ENCODE assay signal across 17 cellular contexts in the genomic region with DNA sequence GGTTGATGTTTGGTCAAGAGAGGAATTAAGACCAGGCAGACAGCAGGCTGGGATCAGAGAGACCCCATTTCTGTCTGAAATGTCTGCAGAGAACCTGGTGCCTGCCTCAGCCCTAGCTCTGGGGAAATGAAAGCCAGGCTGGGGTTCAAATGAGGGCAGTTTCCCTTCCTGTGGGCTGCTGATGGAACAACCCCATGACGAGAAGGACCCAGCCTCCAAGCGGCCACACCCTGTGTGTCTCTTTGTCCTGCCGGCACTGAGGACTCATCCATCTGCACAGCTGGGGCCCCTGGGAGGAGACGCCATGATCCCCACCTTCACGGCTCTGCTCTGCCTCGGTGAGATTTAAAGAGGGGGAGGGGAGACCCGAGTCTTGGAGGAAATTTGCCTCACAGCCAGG. TPM values are rescaled to one million over a fixed set of nuclear protein-coding genes. Genes with fewer than 3 reads are reported as not detected.
DNase-seq lines count a peak whose midpoint lies in the region; ATAC-seq, FAIRE-seq and TF ChIP-seq lines count a peak whose summit lies in the region.
"Had no signal": no experiment of that assay in that cellular context is flagged by ENCODE, and none has a peak within 500 bp of the region (broad histone marks: within the 10 kb centered on the region; RNA-seq: fewer than 3 reads in every experiment).

TSS of gene LILRB4 (plus strand) at position 256 of the 400 bp plus-strand sequence. CDS start at position 305, 49 bp downstream.

- no peaks in the 10 kb centered on the region for H3K36me3 ChIP-seq in right lobe of liver
- H3K36me3 ChIP-seq in HepG2 (replicated peaks in 1 of 2; ENCODE audit: control insufficient read depth in 1 of 2, insufficient read depth in 2 of 2, low read length in 2 of 2) = no peaks in the 10 kb centered on the region
- peaks cover 25% of the 10 kb centered on the region for H3K36me3 ChIP-seq in OCI-LY3 (replicated peaks; ENCODE audit: low read depth, low read length)
- no peaks in the 10 kb centered on the region for H3K36me3 ChIP-seq in lower lobe of right lung
- no peaks in the 10 kb centered on the region for H3K36me3 ChIP-seq in aorta (ENCODE audit: control insufficient read depth in 1 of 2, insufficient read depth in 2 of 2, low read length in 1 of 2)
- H3K36me3 ChIP-seq: vagina had no signal

- no peak for FAIRE-seq in HepG2 (lab: Jason Lieb, UNC)
- FAIRE-seq: D721Med, kidney had no signal

- TF ChIP-seq EP300 in HepG2 (IDR thresholded peaks at IDR 0.05; ENCODE audit: low read depth in 2 of 2, low read length in 2 of 2) (no peak), HepG2 (CRISPR knock-in tag; IDR thresholded peaks at IDR 0.05; ENCODE audit: borderline replicate concordance) (no peak)

- H3K4me1 ChIP-seq in right lobe of liver (no peaks in the 10 kb centered on the region), HepG2 (ENCODE audit: insufficient read depth, low read length) (no peaks in the 10 kb centered on the region), OCI-LY3 (ENCODE audit: low read length) (peaks cover 33% of the 10 kb centered on the region), lower lobe of right lung (no peaks in the 10 kb centered on the region), aorta (ENCODE audit: control insufficient read depth in 1 of 2, insufficient read depth in 2 of 2, low read length in 2 of 2) (no peaks in the 10 kb centered on the region)
- H3K4me1 ChIP-seq: vagina had no signal

- POLR2A ChIA-PET in HepG2 (lab: Yijun Ruan, JAX) = no interaction called here

- no peaks in the 10 kb centered on the region for H3K9me3 ChIP-seq in right lobe of liver
- no peaks in the 10 kb centered on the region for H3K9me3 ChIP-seq in HepG2 (ENCODE audit: low read length)
- H3K9me3 ChIP-seq in OCI-LY3 (ENCODE audit: insufficient read depth, low read length) = no peaks in the 10 kb centered on the region
- no peaks in the 10 kb centered on the region for H3K9me3 ChIP-seq in lower lobe of right lung
- H3K9me3 ChIP-seq in aorta (ENCODE audit: control insufficient read depth, low read length) = peaks cover under 1% of the 10 kb centered on the region
- H3K9me3 ChIP-seq: vagina had no signal

- BruUV-seq in HepG2 (replicated peaks; lab: Mats Ljungman, UMichigan) = no TSS peak

- no peak within 1 kb of the TSS for H2AFZ ChIP-seq in HepG2 (ENCODE audit: low read length)
- H2AFZ ChIP-seq in OCI-LY3 (ENCODE audit: low read depth, low read length) = peak within 1 kb of the TSS; percentile 3; the same call in 1 of the 2 replicates

- ATAC-seq in right lobe of liver = peak; percentile 67 to 84 (median 77)
- ATAC-seq in HepG2 = no peak
- peak; percentile 81 to 86 for ATAC-seq in lower lobe of right lung
- ATAC-seq in aorta (ENCODE audit: low FRiP score) = peak; percentile 36
- no peak for ATAC-seq in HG03280 (IDR thresholded peaks at IDR 0.05; ENCODE audit: unreplicated experiment)
- ATAC-seq: WTC11 had no signal

- no peak for TF ChIP-seq RAD21 in HepG2 (CRISPR knock-in tag; IDR thresholded peaks at IDR 0.05)

- intact Hi-C loops in right lobe of liver (cut with DNase I) (no loop called here), HepG2 (cut with micrococcal nuclease; ENCODE audit: unreplicated experiment) (no loop called here), lower lobe of right lung (cut with DNase I) (no loop called here), aorta (cut with DNase I) (no loop called here)

- no CpG with 5 or more reads among the region's 7 CpGs for WGBS in right lobe of liver (ENCODE audit: insufficient coverage, low coverage, low lambda C conversion rate, missing lambda C conversion rate)
- 0% methylated on average over 2 of the region's 7 CpGs for WGBS in HepG2 (ENCODE audit: low lambda C conversion rate)
- WGBS in aorta, 2 donors = 50 to 68% methylated on average over 7 of the region's 7 CpGs

- H3K4me2 ChIP-seq in HepG2 (ENCODE audit: low read depth, low read length) (no peak within 1 kb of the TSS), OCI-LY3 (ENCODE audit: low read length) (peak within 1 kb of the TSS; percentile 82)
- H3K4me2 ChIP-seq: smooth muscle cell had no signal

- H3K4me3 ChIP-seq in right lobe of liver (no peak within 1 kb of the TSS), HepG2 (replicated peaks in 1 of 3; ENCODE audit: insufficient read depth in 1 of 3, low read depth in 2 of 3, low read length in 3 of 3) (no peak within 1 kb of the TSS), OCI-LY3 (ENCODE audit: low read length) (peak within 1 kb of the TSS; percentile 74), lower lobe of right lung (peak within 1 kb of the TSS; percentile 40), aorta (ENCODE audit: low read length in 2 of 2) (no peak within 1 kb of the TSS)
- H3K4me3 ChIP-seq: SK-N-MC, smooth muscle cell, vagina had no signal

- H3K27me3 ChIP-seq in right lobe of liver (no peaks in the 10 kb centered on the region), HepG2 (ENCODE audit: control insufficient read depth in 1 of 2, insufficient read depth in 2 of 2, low read length in 2 of 2) (no peaks in the 10 kb centered on the region), OCI-LY3 (ENCODE audit: low read depth, low read length) (peaks cover 3% of the 10 kb centered on the region; the same call in 1 of the 2 replicates), lower lobe of right lung (ENCODE audit: low read depth) (peaks cover 5% of the 10 kb centered on the region), aorta (ENCODE audit: control insufficient read depth in 1 of 2, insufficient read depth in 2 of 2, low read length in 1 of 2) (no peaks in the 10 kb centered on the region)
- H3K27me3 ChIP-seq: vagina had no signal

- TF ChIP-seq POLR2A in right lobe of liver (IDR thresholded peaks at IDR 0.05) (no peak), HepG2 (IDR thresholded peaks at IDR 0.05; ENCODE audit: insufficient read depth in 1 of 2, low read depth in 2 of 2, low read length in 2 of 2) (no peak)

- H4K20me1 ChIP-seq in HepG2 (ENCODE audit: insufficient read depth, low read length) = no peaks in the 10 kb centered on the region
- H4K20me1 ChIP-seq in OCI-LY3 (ENCODE audit: insufficient read depth, low read length) = no peaks in the 10 kb centered on the region

- no peak within 1 kb of the TSS for H3K27ac ChIP-seq in right lobe of liver
- no peak within 1 kb of the TSS for H3K27ac ChIP-seq in HepG2 (ENCODE audit: extremely low read length, insufficient read depth, low read length)
- H3K27ac ChIP-seq in OCI-LY3 (ENCODE audit: low read length) = peak within 1 kb of the TSS; percentile 82
- no peak within 1 kb of the TSS for H3K27ac ChIP-seq in lower lobe of right lung
- H3K27ac ChIP-seq in aorta (ENCODE audit: low read depth in 1 of 2, low read length in 2 of 2) = no peak within 1 kb of the TSS
- H3K27ac ChIP-seq: SK-N-MC, vagina had no signal

- CTCF ChIA-PET in HepG2 (lab: Yijun Ruan, JAX; ENCODE audit: low intra/inter-chr PET ratio, low total read pairs) = no interaction called here

- no peak for TF ChIP-seq CTCF in right lobe of liver (IDR thresholded peaks at IDR 0.05)
- no peak for TF ChIP-seq CTCF in HepG2 (CRISPR knock-in tag; IDR thresholded peaks at IDR 0.05)
- no peak for TF ChIP-seq CTCF in OCI-LY3 (IDR thresholded peaks at IDR 0.05; ENCODE audit: low read depth, low read length)
- TF ChIP-seq CTCF in lower lobe of right lung (IDR thresholded peaks at IDR 0.05) = no peak

- H3K79me2 ChIP-seq in HepG2 (ENCODE audit: insufficient read depth, low read length) (no peaks in the 10 kb centered on the region), OCI-LY3 (ENCODE audit: low read length) (no peaks in the 10 kb centered on the region)

- peak in 1 of 3 donors; percentile 40 for DNase-seq in right lobe of liver
- no peak for DNase-seq in HepG2 (ENCODE audit: low spot score)
- DNase-seq in lower lobe of right lung = peak; percentile 75
- DNase-seq in aorta = peak in 1 of 2 donors; percentile 81
- DNase-seq in KG1 (lab: John Stamatoyannopoulos, UW) = no peak
- no peak for DNase-seq in cortex of kidney (lab: John Stamatoyannopoulos, UW)
- DNase-seq: kidney, NCI-H1417, NCI-H526 treated with DMSO at 0.1 percent for 48 hours had no signal

- in situ Hi-C loops in HepG2 (cut with HindIII; ENCODE audit: extremely low pct_ligation_motif_present, low pct_unique_long_range_greater_than_20kb) = no loop called here

- H3K9ac ChIP-seq in HepG2 (ENCODE audit: insufficient read depth, low read depth, low read length) = no peak within 1 kb of the TSS
- peak within 1 kb of the TSS; percentile 79 for H3K9ac ChIP-seq in OCI-LY3 (ENCODE audit: low read length)

RNA-seq across cellular contexts. Expression of gene LILRB4, which starts in this region (rescaled TPM):
- total RNA-seq in right lobe of liver (1 to 10 TPM; 1.9 to 9.5 (median 2.5) TPM), HepG2 (2016; rRNA removed; fragmentation: Illumina TruSeq; extraction: Trizol) (not detected in 2 replicates), lower lobe of right lung (43.7 TPM), aorta (10 to 100 TPM; 10.1 to 15.1 TPM)
- total RNA-seq in HepG2 (2016; cell fraction: cytosol; rRNA removed; fragmentation: Illumina TruSeq; extraction: Trizol; ENCODE audit: low read depth) = not detected in 2 replicates
- not detected in 2 replicates for total RNA-seq in HepG2 (2016; cell fraction: insoluble cytoplasmic fraction; rRNA removed; fragmentation: Illumina TruSeq; extraction: Trizol)
- total RNA-seq in HepG2 (2016; cell fraction: membrane; rRNA removed; fragmentation: Illumina TruSeq; extraction: Trizol) = not detected in 2 replicates
- not detected in 2 replicates for total RNA-seq in HepG2 (2016; cell fraction: nucleus; rRNA removed; fragmentation: Illumina TruSeq; extraction: Trizol)
- polyA plus RNA-seq in HepG2 (2011; rRNA removed) (not detected in 2 replicates), aorta (10 to 100 TPM in 1 of 2 donors, under 1 TPM in 1; 1.00 to 11.4 TPM)
- not detected in 2 replicates for polyA plus RNA-seq in HepG2 (2011; cell fraction: cytosol; rRNA removed)
- not detected in 2 replicates for polyA plus RNA-seq in HepG2 (2011; cell fraction: nucleus; rRNA removed)
- polyA plus RNA-seq in HepG2 (2012) = not detected in 2 replicates
- not detected in 2 replicates for polyA plus RNA-seq in HepG2 (2016; cell fraction: cytosol; fragmentation: Illumina TruSeq; extraction: Trizol; ENCODE audit: low read depth)
- not detected in 2 replicates for polyA plus RNA-seq in HepG2 (2016; cell fraction: insoluble cytoplasmic fraction; fragmentation: Illumina TruSeq; extraction: Trizol; ENCODE audit: low read depth)
- polyA plus RNA-seq in HepG2 (2016; cell fraction: membrane; fragmentation: Illumina TruSeq; extraction: Trizol; ENCODE audit: low read depth) = not detected in 2 replicates
- not detected in 2 replicates for polyA plus RNA-seq in HepG2 (2016; cell fraction: nucleus; fragmentation: Illumina TruSeq; extraction: Trizol; ENCODE audit: insufficient read depth, low read depth)
- not detected in 2 replicates for polyA minus RNA-seq in HepG2 (2011; rRNA and poly(A)+ RNA removed; ENCODE audit: low replicate concordance)
- not detected in 2 replicates for polyA minus RNA-seq in HepG2 (2011; cell fraction: cytosol; rRNA and poly(A)+ RNA removed)
- not detected in 2 replicates for polyA minus RNA-seq in HepG2 (2011; cell fraction: nucleus; rRNA and poly(A)+ RNA removed)
- total RNA-seq: A673, smooth muscle cell, WTC11 had no signal
- polyA plus RNA-seq: smooth muscle cell had no signal

Comparison
In these comparisons a context has a peak if more than half of its experiments do, and no peak if none do; other contexts are left out.
1. ATAC-seq: peak in right lobe of liver (4 of 4), lower lobe of right lung (2 of 2) and aorta (single experiment); none in HepG2 (single experiment) and HG03280 (single experiment).
2. H3K4me3 ChIP-seq: peak in OCI-LY3 (single experiment) and lower lobe of right lung (single experiment); none in right lobe of liver (0 of 3), HepG2 (0 of 3) and aorta (0 of 2).